In genomic region chr3:108486910-108487309, GRCh38 we compare ENCODE assay signal across 1 cellular context.
A peak's percentile ranks its signal among the peaks of the same experiment; 100 is the strongest.
TF ChIP-seq lines count a peak whose summit lies in the region.

No MANE protein-coding gene starts in this region.

TF ChIP-seq in K562, 482 proteins besides CTCF, POLR2A, EP300 and RAD21 (continued from another document and continues in another):
- TF ChIP-seq RNF219 (CRISPR knock-in tag; IDR thresholded peaks at IDR 0.05) (no peak), MEIS2 (IDR thresholded peaks at IDR 0.05; ENCODE audit: partially characterized antibody) (peak; percentile 90), PKNOX1 (IDR thresholded peaks at IDR 0.05) (peak; percentile 75), THAP12 (CRISPR knock-in tag; IDR thresholded peaks at IDR 0.05) (no peak), FOXO4 (CRISPR knock-in tag; IDR thresholded peaks at IDR 0.05) (no peak), MAFG (tag; conservative IDR thresholded peaks at IDR 0.05) (peak; percentile 86), CBFA2T3 (IDR thresholded peaks at IDR 0.05) (no peak), C11orf30 (IDR thresholded peaks at IDR 0.05; ENCODE audit: low read depth) (peak; percentile 72; the same call in 1 of the 2 replicates), WHSC1 (IDR thresholded peaks at IDR 0.05; ENCODE audit: low read length) (no peak), CHCHD3 (CRISPR knock-in tag; IDR thresholded peaks at IDR 0.05) (no peak), U2AF2 (optimal IDR thresholded peaks at IDR 0.05; ENCODE audit: low read depth, low read length) (no peak), FOXK1 (CRISPR knock-in tag; IDR thresholded peaks at IDR 0.05; ENCODE audit: borderline replicate concordance) (no peak), ZNF316 (IDR thresholded peaks at IDR 0.05) (peak; percentile 81), TAF1 (IDR thresholded peaks at IDR 0.05; ENCODE audit: control insufficient read depth, extremely low read depth, insufficient read depth, low read length, severe bottlenecking) (no peak), SRSF1 (IDR thresholded peaks at IDR 0.05; ENCODE audit: low read depth, low read length) (no peak), TOE1 (IDR thresholded peaks at IDR 0.05; ENCODE audit: borderline replicate concordance) (no peak), TOE1 (CRISPR knock-in tag; IDR thresholded peaks at IDR 0.05; ENCODE audit: borderline replicate concordance, low read depth) (no peak), E2F4 (CRISPR knock-in tag; IDR thresholded peaks at IDR 0.05; ENCODE audit: low read depth) (no peak), ZNF140 (CRISPR knock-in tag; IDR thresholded peaks at IDR 0.05) (no peak), ZNF592 (IDR thresholded peaks at IDR 0.05) (no peak), ZNF23 (CRISPR knock-in tag; IDR thresholded peaks at IDR 0.05) (no peak), NEUROD1 (IDR thresholded peaks at IDR 0.05; ENCODE audit: borderline replicate concordance, low read depth, low read length, partially characterized antibody) (no peak), THRA (IDR thresholded peaks at IDR 0.05) (no peak), MECOM (CRISPR knock-in tag; IDR thresholded peaks at IDR 0.05) (no peak), FOSL1 (tag; conservative IDR thresholded peaks at IDR 0.05) (0 out of 2 replicates have a peak, but pooled peaks have one; percentile 14), NRF1 (conservative IDR thresholded peaks at IDR 0.05 in 1 of 2, IDR thresholded peaks at IDR 0.05 in 1 of 2) (peak in 1 of 2 experiments; percentile 37; a peak in 2 of 4 replicates), USF1 (CRISPR knock-in tag; IDR thresholded peaks at IDR 0.05) (no peak), GABPB2 (CRISPR knock-in tag; conservative IDR thresholded peaks at IDR 0.05) (no peak), RBM25 (IDR thresholded peaks at IDR 0.05; ENCODE audit: low read depth, low read length, severe bottlenecking) (no peak), ARNT (IDR thresholded peaks at IDR 0.05) (no peak), SMAD1 (IDR thresholded peaks at IDR 0.05; ENCODE audit: low read depth, low read length, partially characterized antibody) (no peak), ZNF133 (CRISPR knock-in tag; IDR thresholded peaks at IDR 0.05) (no peak), HDAC2 (IDR thresholded peaks at IDR 0.05) (no peak), RAD51 (IDR thresholded peaks at IDR 0.05; ENCODE audit: borderline replicate concordance, low read depth) (no peak), ZNF274 (IDR thresholded peaks at IDR 0.05; ENCODE audit: borderline replicate concordance, low read depth, low read length) (no peak), SP2 (IDR thresholded peaks at IDR 0.05; ENCODE audit: extremely low read depth, low read depth, low read length, poor library complexity, severe bottlenecking) (no peak), SIRT6 (IDR thresholded peaks at IDR 0.05; ENCODE audit: low read depth, low read length) (no peak), ATF1 (CRISPR knock-in tag; IDR thresholded peaks at IDR 0.05) (no peak), ATF1 (tag; IDR thresholded peaks at IDR 0.05) (peak; percentile 45), PATZ1 (CRISPR knock-in tag; IDR thresholded peaks at IDR 0.05; ENCODE audit: borderline replicate concordance) (no peak), RCOR1 (IDR thresholded peaks at IDR 0.05; ENCODE audit: borderline replicate concordance in 1 of 2, low read depth in 2 of 2, low read length in 2 of 2) (peak in 1 of 2 experiments; percentile 10; a peak in 1 of 4 replicates), MAFK (IDR thresholded peaks at IDR 0.05; ENCODE audit: low read length) (peak; percentile 57), PBX2 (CRISPR knock-in tag; IDR thresholded peaks at IDR 0.05; ENCODE audit: low read depth) (no peak), PBX2 (tag; conservative IDR thresholded peaks at IDR 0.05; ENCODE audit: low read depth) (peak; percentile 96), CREM (IDR thresholded peaks at IDR 0.05; ENCODE audit: low read depth) (0 out of 2 replicates have a peak, but pooled peaks have one; percentile 13)
